In genomic region chr11:69934861-69935494, GRCh38 we compare ENCODE assay signal across 13 cellular contexts.
A peak's percentile ranks its signal among the peaks of the same experiment; 100 is the strongest.
DNase-seq lines count a peak whose midpoint lies in the region; ATAC-seq, FAIRE-seq and TF ChIP-seq lines count a peak whose summit lies in the region.
"Had no signal": no experiment of that assay in that cellular context is flagged by ENCODE, and none has a peak within 500 bp of the region (broad histone marks: within the 10 kb centered on the region; RNA-seq: fewer than 3 reads in every experiment).

No MANE protein-coding gene starts in this region.

- H3K9me3 ChIP-seq in K562 (replicated peaks; ENCODE audit: control insufficient read depth, insufficient read depth, low read depth, low read length) (no peaks in the 10 kb centered on the region; the same call in 1 of the 2 replicates), sigmoid colon (no peaks in the 10 kb centered on the region)
- H3K9me3 ChIP-seq: prostate gland had no signal

- WGBS in K562 (ENCODE audit: insufficient coverage, low coverage, missing lambda C conversion rate), result 20% methylated on average over 13 of the region's 13 CpGs
- 87 to 92% methylated on average over 13 of the region's 13 CpGs for WGBS in sigmoid colon, 2 donors

- no TSS peak for BruUV-seq in K562 (replicated peaks; lab: Mats Ljungman, UMichigan)

- H3K27me3 ChIP-seq in K562 (ENCODE audit: control insufficient read depth in 2 of 2, insufficient read depth in 2 of 2, low read length in 2 of 2) (peaks cover 21 to 55% of the 10 kb centered on the region in 2 experiments), sigmoid colon (peaks cover 0 to 13% (median 3%) of the 10 kb centered on the region in 3 donors)

- no peak for TF ChIP-seq RAD21 in K562 (CRISPR knock-in tag; conservative IDR thresholded peaks at IDR 0.05 in 1 of 2, IDR thresholded peaks at IDR 0.05 in 1 of 2)

- intact Hi-C loops in K562 (cut with micrococcal nuclease) (no loop called here), sigmoid colon (cut with DNase I) (no loop called here)

- POLR2A ChIA-PET in K562 (lab: Yijun Ruan, JAX), result interaction anchor here (1.0 to 1.2 kb wide), 2 partner anchors 9 to 27 kb away, joined by 3 to 4 read pairs; no protein-coding TSS in a partner anchor

- no peaks in the 10 kb centered on the region for H3K36me3 ChIP-seq in K562 (ENCODE audit: control insufficient read depth, insufficient read depth, low read length)
- no peaks in the 10 kb centered on the region for H3K36me3 ChIP-seq in sigmoid colon
- H3K36me3 ChIP-seq: prostate gland had no signal

- H3K9ac ChIP-seq in K562 (ENCODE audit: insufficient read depth in 1 of 2, low read depth in 2 of 2, low read length in 2 of 2), result no peak overlapping the region; a peak in 1 of 4 replicates

- no peak overlapping the region for H2AFZ ChIP-seq in K562 (ENCODE audit: low read depth, low read length)

- H4K20me1 ChIP-seq in K562 (replicated peaks; ENCODE audit: control insufficient read depth, insufficient read depth, low read length), result no peaks in the 10 kb centered on the region

- CTCF ChIA-PET in K562 (lab: Yijun Ruan, JAX; ENCODE audit: low intra/inter-chr PET ratio), result no interaction called here

- no peak for TF ChIP-seq EP300 in K562 (IDR thresholded peaks at IDR 0.05; ENCODE audit: low read length)
- no peak for TF ChIP-seq EP300 in sigmoid colon (IDR thresholded peaks at IDR 0.05)

- H3K79me2 ChIP-seq in K562 (ENCODE audit: control insufficient read depth, insufficient read depth, low read length), result no peaks in the 10 kb centered on the region

- H3K27ac ChIP-seq in K562 (ENCODE audit: extremely low read depth, low read depth, low read length) (no peak overlapping the region), sigmoid colon (no peak overlapping the region)
- H3K27ac ChIP-seq: prostate gland had no signal

- no peak for FAIRE-seq in K562 (lab: Jason Lieb, UNC)

- TF ChIP-seq POLR2A in K562 (conservative IDR thresholded peaks at IDR 0.05) (no peak), sigmoid colon (IDR thresholded peaks at IDR 0.05) (no peak)

- H3K4me2 ChIP-seq in K562 (ENCODE audit: insufficient read depth, low read length), result no peak overlapping the region

- TF ChIP-seq CTCF in K562 (IDR thresholded peaks at IDR 0.05 in 2 of 3, conservative IDR thresholded peaks at IDR 0.05 in 1 of 3; ENCODE audit: insufficient read depth in 2 of 3, low read depth in 1 of 3, low read length in 3 of 3), result no peak
- TF ChIP-seq CTCF in sigmoid colon (IDR thresholded peaks at IDR 0.05), result no peak

- no peak overlapping the region for H3K4me3 ChIP-seq in K562
- no peak overlapping the region for H3K4me3 ChIP-seq in sigmoid colon
- H3K4me3 ChIP-seq: prostate gland had no signal

- in situ Hi-C loops in K562 (cut with MboI), result no loop called here

- H3K9me1 ChIP-seq in K562 (ENCODE audit: control insufficient read depth, insufficient read depth, low read length), result no peaks in the 10 kb centered on the region

- H3K4me1 ChIP-seq in K562 (replicated peaks in 1 of 2; ENCODE audit: control insufficient read depth in 2 of 2, insufficient read depth in 2 of 2, low read length in 2 of 2) (peaks cover 0 to 7% of the 10 kb centered on the region in 2 experiments; a peak in 2 of 5 replicates), sigmoid colon (peaks cover 0 to 8% (median 3%) of the 10 kb centered on the region in 4 donors)
- H3K4me1 ChIP-seq: prostate gland had no signal

- DNase-seq in activated naive CD4-positive, alpha-beta T cell treated with anti-CD3 and anti-CD28 coated beads, Interleukin-2, amount 50 U/mL, for 16 hours, result peak; percentile 3
- no peak for DNase-seq in activated naive CD4-positive, alpha-beta T cell treated with Interleukin-2 at 50 U/mL for 16 hours
- DNase-seq in M059J (ENCODE audit: low read depth) (peak; percentile 62), K562 (ENCODE audit: extremely low read depth in 1 of 4, low spot score in 3 of 4) (peak in 1 of 4 experiments; percentile 29), sigmoid colon (peak; percentile 58), NCI-H226 (no peak)
- DNase-seq: activated CD4-positive, alpha-beta T cell treated with anti-CD3 and anti-CD28 coated beads, Interleukin-2, amount 50 U/mL, for 4 hours; effector memory CD4-positive, alpha-beta T cell; foreskin melanocyte; NCI-H1048 had no signal

- ATAC-seq in K562 (no peak), GM18511 (IDR thresholded peaks at IDR 0.05; ENCODE audit: unreplicated experiment) (no peak), HG03175 (IDR thresholded peaks at IDR 0.05; ENCODE audit: unreplicated experiment) (no peak)

TF ChIP-seq in K562, 482 proteins besides CTCF, POLR2A, EP300 and RAD21 (continues in another document):
- TF ChIP-seq ZNF280A (IDR thresholded peaks at IDR 0.05; ENCODE audit: low read depth, partially characterized antibody), result no peak
- TF ChIP-seq NFIC (IDR thresholded peaks at IDR 0.05), result peak; percentile 96
- no peak for TF ChIP-seq E2F8 (IDR thresholded peaks at IDR 0.05; ENCODE audit: low read depth, partially characterized antibody)
- no peak for TF ChIP-seq CHD4 (IDR thresholded peaks at IDR 0.05; ENCODE audit: insufficient read depth, insufficient replicate concordance, low read depth, low read length, poor library complexity, severe bottlenecking)

Comparison
In these comparisons a context has a peak if more than half of its experiments do, and no peak if none do; other contexts are left out.
1. DNase-seq: peak in activated naive CD4-positive, alpha-beta T cell treated with anti-CD3 and anti-CD28 coated beads, Interleukin-2, amount 50 U/mL, for 16 hours (single experiment), M059J (single experiment) and sigmoid colon (single experiment); none in activated naive CD4-positive, alpha-beta T cell treated with Interleukin-2 at 50 U/mL for 16 hours (single experiment) and NCI-H226 (single experiment).